Comparison of ENCODE assay signal across 27 cellular contexts in the genomic region with DNA sequence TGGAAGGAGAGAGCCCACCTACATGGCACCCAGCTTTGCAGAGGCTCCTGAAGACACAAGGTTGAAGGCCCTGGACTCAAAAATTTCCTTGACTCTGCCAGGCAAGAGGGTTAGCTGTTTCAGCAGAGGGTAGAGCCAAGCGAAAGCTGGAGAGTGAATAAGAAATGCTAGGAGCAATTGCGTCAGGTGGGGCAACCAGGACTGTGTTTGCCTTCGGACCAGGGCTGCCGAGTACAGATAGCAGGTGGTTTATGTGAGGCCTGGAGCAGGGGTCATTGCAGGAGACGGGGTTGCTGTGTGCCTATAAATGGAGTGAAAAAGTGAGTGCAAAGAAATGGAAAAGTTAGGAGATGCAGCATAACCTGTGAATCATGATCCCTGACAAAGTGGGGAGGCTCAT.
"Had no signal": no experiment of that assay in that cellular context is flagged by ENCODE, and none has a peak within 500 bp of the region (broad histone marks: within the 10 kb centered on the region; RNA-seq: fewer than 3 reads in every experiment).

No MANE protein-coding gene starts in this region.

- H3K4me3 ChIP-seq: adrenal gland, body of pancreas, cardiac muscle cell, colonic mucosa had no signal

- ATAC-seq: activated CD4-positive, alpha-beta T cell treated with anti-CD3 and anti-CD28 coated beads for 36 hours; activated naive CD8-positive, alpha-beta T cell treated with anti-CD3 and anti-CD28 coated beads, Interleukin-2, amount 50 U/mL, for 24 hours; activated T-cell treated with anti-CD3 and anti-CD28 coated beads, Interleukin-2, amount 50 U/mL, for 4 hours; activated T-helper 17 cell treated with anti-CD3 and anti-CD28 coated beads, Interleukin-2, amount 50 U/mL, for 72 hours; body of pancreas; esophagus mucosa had no signal

- H3K27me3 Mint-ChIP-seq: activated naive CD4-positive, alpha-beta T cell treated with anti-CD3 and anti-CD28 coated beads, Interleukin-2, amount 50 U/mL, for 24 hours had no signal

- H3K4me3 Mint-ChIP-seq: activated CD4-positive, alpha-beta memory T cell treated with anti-CD3 and anti-CD28 coated beads for 36 hours; activated CD4-positive, alpha-beta T cell treated with anti-CD3 and anti-CD28 coated beads for 36 hours; activated CD4-positive, alpha-beta T cell treated with anti-CD3 and anti-CD28 coated beads, Interleukin-2, amount 10 ng/mL, durations not matched to agents 24 days and 14 days; activated naive CD4-positive, alpha-beta T cell treated with anti-CD3 and anti-CD28 coated beads, Interleukin-2, amount 50 U/mL, for 24 hours; activated naive CD8-positive, alpha-beta T cell treated with anti-CD3 and anti-CD28 coated beads for 36 hours; activated naive CD8-positive, alpha-beta T cell treated with anti-CD3 and anti-CD28 coated beads, Interleukin-2, amount 50 U/mL, for 24 hours; activated T-cell treated with anti-CD3 and anti-CD28 coated beads, Interleukin-2, amount 50 U/mL, for 4 hours; activated T-helper 17 cell treated with anti-CD3 and anti-CD28 coated beads, Interleukin-2, amount 50 U/mL, for 72 hours had no signal

- DNase-seq: activated CD4-positive, alpha-beta memory T cell treated with anti-CD3 and anti-CD28 coated beads for 36 hours; activated CD4-positive, alpha-beta T cell treated with anti-CD3 and anti-CD28 coated beads for 36 hours; activated CD4-positive, alpha-beta T cell treated with anti-CD3 and anti-CD28 coated beads, Interleukin-2, amount 10 ng/mL, durations not matched to agents 24 days and 14 days; activated CD4-positive, CD25-positive, alpha-beta regulatory T cell; activated CD4-positive, CD25-positive, alpha-beta regulatory T cell treated with anti-CD3 and anti-CD28 coated beads, Interleukin-2, amount 50 U/mL, for 72 hours; activated CD8-positive, alpha-beta memory T cell treated with anti-CD3 and anti-CD28 coated beads, Interleukin-2, amount 50 U/mL, for 48 hours; activated effector memory CD4-positive, alpha-beta T cell treated with Interleukin-2 at 50 U/mL for 16 hours; activated gamma-delta T cell treated with Interleukin-2 at 50 U/mL for 16 hours; activated naive CD4-positive, alpha-beta T cell treated with Interleukin-2 at 50 U/mL for 16 hours; activated naive CD8-positive, alpha-beta T cell treated with anti-CD3 and anti-CD28 coated beads for 36 hours; activated naive CD8-positive, alpha-beta T cell treated with anti-CD3 and anti-CD28 coated beads, Interleukin-2, amount 50 U/mL, for 24 hours; activated T-cell treated with anti-CD3 and anti-CD28 coated beads for 4 hours; activated T-cell treated with anti-CD3 and anti-CD28 coated beads, Interleukin-2, amount 50 U/mL, for 4 hours; adrenal gland; amygdala; aorta; body of pancreas; central memory CD4-positive, alpha-beta T cell; cerebellar nuclear complex; colonic mucosa; effector CD8-positive, alpha-beta T cell; foreskin fibroblast; T-helper 2 cell had no signal

- H3K27ac Mint-ChIP-seq: activated CD4-positive, alpha-beta memory T cell treated with anti-CD3 and anti-CD28 coated beads for 36 hours; activated CD4-positive, alpha-beta T cell treated with anti-CD3 and anti-CD28 coated beads for 36 hours; activated CD4-positive, alpha-beta T cell treated with anti-CD3 and anti-CD28 coated beads, Interleukin-2, amount 10 ng/mL, durations not matched to agents 24 days and 14 days; activated naive CD8-positive, alpha-beta T cell treated with anti-CD3 and anti-CD28 coated beads for 36 hours; activated naive CD8-positive, alpha-beta T cell treated with anti-CD3 and anti-CD28 coated beads, Interleukin-2, amount 50 U/mL, for 24 hours; activated T-helper 17 cell treated with anti-CD3 and anti-CD28 coated beads, Interleukin-2, amount 50 U/mL, for 72 hours had no signal

- H3K36me3 ChIP-seq: adrenal gland, cardiac muscle cell, colonic mucosa had no signal

- H3K27ac ChIP-seq: adrenal gland, body of pancreas, cardiac muscle cell, colonic mucosa had no signal

- H3K9me3 ChIP-seq: adrenal gland, body of pancreas, colonic mucosa had no signal

- H3K4me1 Mint-ChIP-seq: activated CD4-positive, alpha-beta T cell treated with anti-CD3 and anti-CD28 coated beads for 36 hours; activated CD4-positive, alpha-beta T cell treated with anti-CD3 and anti-CD28 coated beads, Interleukin-2, amount 10 ng/mL, durations not matched to agents 24 days and 14 days; activated naive CD8-positive, alpha-beta T cell treated with anti-CD3 and anti-CD28 coated beads for 36 hours; activated T-helper 17 cell treated with anti-CD3 and anti-CD28 coated beads, Interleukin-2, amount 50 U/mL, for 72 hours had no signal

- H3K36me3 Mint-ChIP-seq: activated CD4-positive, alpha-beta memory T cell treated with anti-CD3 and anti-CD28 coated beads for 36 hours; activated naive CD4-positive, alpha-beta T cell treated with anti-CD3 and anti-CD28 coated beads, Interleukin-2, amount 50 U/mL, for 24 hours; activated naive CD8-positive, alpha-beta T cell treated with anti-CD3 and anti-CD28 coated beads for 36 hours had no signal

- H3K4me1 ChIP-seq: colonic mucosa had no signal

- H3K9me3 Mint-ChIP-seq: activated CD4-positive, alpha-beta memory T cell treated with anti-CD3 and anti-CD28 coated beads for 36 hours; activated CD4-positive, alpha-beta T cell treated with anti-CD3 and anti-CD28 coated beads, Interleukin-2, amount 10 ng/mL, durations not matched to agents 24 days and 14 days; activated naive CD4-positive, alpha-beta T cell treated with anti-CD3 and anti-CD28 coated beads, Interleukin-2, amount 50 U/mL, for 24 hours; activated naive CD8-positive, alpha-beta T cell treated with anti-CD3 and anti-CD28 coated beads for 36 hours; activated naive CD8-positive, alpha-beta T cell treated with anti-CD3 and anti-CD28 coated beads, Interleukin-2, amount 50 U/mL, for 24 hours; activated T-cell treated with anti-CD3 and anti-CD28 coated beads, Interleukin-2, amount 50 U/mL, for 4 hours; activated T-helper 17 cell treated with anti-CD3 and anti-CD28 coated beads, Interleukin-2, amount 50 U/mL, for 72 hours had no signal

- H3K27me3 ChIP-seq: adrenal gland, body of pancreas, cardiac muscle cell, colonic mucosa had no signal
